In genomic region chr5:52760695-52761366, GRCh38 we compare ENCODE assay signal across 15 cellular contexts. TPM values are rescaled to one million over a fixed set of nuclear protein-coding genes. Genes with fewer than 3 reads are reported as not detected.
DNase-seq lines count a peak whose midpoint lies in the region; ATAC-seq lines count a peak whose summit lies in the region.
"Had no signal": no experiment of that assay in that cellular context is flagged by ENCODE, and none has a peak within 500 bp of the region (broad histone marks: within the 10 kb centered on the region; RNA-seq: fewer than 3 reads in every experiment).

No MANE protein-coding gene starts in this region.

- H3K4me2 ChIP-seq in GM23248 (ENCODE audit: unreplicated experiment), result no peak overlapping the region

- H3K4me3 Mint-ChIP-seq in activated T-cell treated with anti-CD3 and anti-CD28 coated beads, Interleukin-2, amount 50 U/mL, for 72 hours, result no peak overlapping the region
- no peak overlapping the region for H3K4me3 Mint-ChIP-seq in stimulated activated memory B cell treated with anti-CD40 and anti-IgM and Interleukin-4, amounts not matched to agents 10 μg/mL and 1 μg/mL and 100 μg/mL, for 72 hours
- H3K4me3 Mint-ChIP-seq: activated CD4-positive, alpha-beta T cell treated with anti-CD3 and anti-CD28 coated beads, Interleukin-2, amount 10 ng/mL, durations not matched to agents 7 days and 5 days had no signal

- no peak overlapping the region for H3K27ac Mint-ChIP-seq in activated T-cell treated with anti-CD3 and anti-CD28 coated beads, Interleukin-2, amount 50 U/mL, for 72 hours
- H3K27ac Mint-ChIP-seq in stimulated activated memory B cell treated with anti-CD40 and anti-IgM and Interleukin-4, amounts not matched to agents 10 μg/mL and 1 μg/mL and 100 μg/mL, for 72 hours, result no peak overlapping the region
- H3K27ac Mint-ChIP-seq: activated CD4-positive, alpha-beta T cell treated with anti-CD3 and anti-CD28 coated beads, Interleukin-2, amount 10 ng/mL, durations not matched to agents 7 days and 5 days had no signal

- ATAC-seq in HG02678 (IDR thresholded peaks at IDR 0.05; ENCODE audit: unreplicated experiment), result peak; percentile 57
- ATAC-seq in activated T-cell treated with anti-CD3 and anti-CD28 coated beads, Interleukin-2, amount 50 U/mL, for 72 hours (replicated peaks in 1 of 2), result peak; percentile 58 to 72
- ATAC-seq in stimulated activated memory B cell treated with anti-CD40 and anti-IgM and Interleukin-4, amounts not matched to agents 10 μg/mL and 1 μg/mL and 100 μg/mL, for 72 hours, result peak; percentile 81
- ATAC-seq: SK-N-SH treated with all-trans-retinoic acid at 6 μM for 48 hours had no signal

- peaks cover 4 to 6% of the 10 kb centered on the region in 2 donors for H3K36me3 Mint-ChIP-seq in activated T-cell treated with anti-CD3 and anti-CD28 coated beads, Interleukin-2, amount 50 U/mL, for 72 hours (ENCODE audit: insufficient read depth in 2 of 2)
- H3K36me3 Mint-ChIP-seq in stimulated activated memory B cell treated with anti-CD40 and anti-IgM and Interleukin-4, amounts not matched to agents 10 μg/mL and 1 μg/mL and 100 μg/mL, for 72 hours, result no peaks in the 10 kb centered on the region

- DNase-seq in activated T-cell treated with anti-CD3 and anti-CD28 coated beads for 24 hours (ENCODE audit: low read depth), result peak; percentile 45
- no peak for DNase-seq in activated T-cell treated with anti-CD3 and anti-CD28 coated beads for 4 hours
- DNase-seq in activated T-cell treated with anti-CD3 and anti-CD28 coated beads, Interleukin-2, amount 50 U/mL, for 72 hours, result peak; percentile 31 to 48
- no peak for DNase-seq in G401 (ENCODE audit: low spot score)
- DNase-seq in T1000 (lab: John Stamatoyannopoulos, UW), result no peak
- DNase-seq in GM23248, result no peak
- DNase-seq: activated CD4-positive, alpha-beta T cell treated with anti-CD3 and anti-CD28 coated beads, Interleukin-2, amount 10 ng/mL, durations not matched to agents 7 days and 5 days; amniotic stem cell; colonic mucosa; MM.1S; NCI-H2171 treated with DMSO at 0.1 percent for 48 hours had no signal

- H3K27me3 Mint-ChIP-seq in activated T-cell treated with anti-CD3 and anti-CD28 coated beads, Interleukin-2, amount 50 U/mL, for 72 hours (ENCODE audit: low read depth), result no peaks in the 10 kb centered on the region
- H3K27me3 Mint-ChIP-seq in stimulated activated memory B cell treated with anti-CD40 and anti-IgM and Interleukin-4, amounts not matched to agents 10 μg/mL and 1 μg/mL and 100 μg/mL, for 72 hours, result no peaks in the 10 kb centered on the region
- H3K27me3 Mint-ChIP-seq: activated CD4-positive, alpha-beta T cell treated with anti-CD3 and anti-CD28 coated beads, Interleukin-2, amount 10 ng/mL, durations not matched to agents 7 days and 5 days had no signal

- H3K9me3 ChIP-seq in GM23248 (ENCODE audit: low read depth), result no peaks in the 10 kb centered on the region
- H3K9me3 ChIP-seq: colonic mucosa, neutrophil had no signal

- no peaks in the 10 kb centered on the region for H3K27me3 ChIP-seq in GM23248 (replicated peaks; ENCODE audit: insufficient read depth)
- H3K27me3 ChIP-seq: colonic mucosa, neutrophil had no signal

- no peak overlapping the region for H3K9ac ChIP-seq in GM23248

- peaks cover 17% of the 10 kb centered on the region for H3K4me1 Mint-ChIP-seq in activated T-cell treated with anti-CD3 and anti-CD28 coated beads, Interleukin-2, amount 50 U/mL, for 72 hours (ENCODE audit: low read depth)
- peaks cover 7% of the 10 kb centered on the region for H3K4me1 Mint-ChIP-seq in stimulated activated memory B cell treated with anti-CD40 and anti-IgM and Interleukin-4, amounts not matched to agents 10 μg/mL and 1 μg/mL and 100 μg/mL, for 72 hours
- H3K4me1 Mint-ChIP-seq: activated CD4-positive, alpha-beta T cell treated with anti-CD3 and anti-CD28 coated beads, Interleukin-2, amount 10 ng/mL, durations not matched to agents 7 days and 5 days had no signal

- 74 to 82% methylated on average over 1 of the region's 1 CpG for WGBS in GM23248 (ENCODE audit: low coverage in 1 of 2, low lambda C conversion rate in 2 of 2, missing lambda C conversion rate in 2 of 2), 2 experiments

- H3K79me2 ChIP-seq in GM23248 (ENCODE audit: insufficient read depth), result no peaks in the 10 kb centered on the region

- H3F3A ChIP-seq in GM23248 (ENCODE audit: insufficient read depth), result no peaks in the 10 kb centered on the region

- no peaks in the 10 kb centered on the region for H4K20me1 ChIP-seq in GM23248 (ENCODE audit: insufficient read depth)

- H3K36me3 ChIP-seq in GM23248 (ENCODE audit: low read depth), result no peaks in the 10 kb centered on the region
- H3K36me3 ChIP-seq: colonic mucosa, neutrophil had no signal

- H3K9me2 ChIP-seq in GM23248 (ENCODE audit: insufficient read depth), result no peaks in the 10 kb centered on the region

- H3K4me1 ChIP-seq in GM23248 (ENCODE audit: insufficient read depth), result peaks cover 12% of the 10 kb centered on the region
- H3K4me1 ChIP-seq: colonic mucosa had no signal

- no peaks in the 10 kb centered on the region for H3K9me3 Mint-ChIP-seq in activated T-cell treated with anti-CD3 and anti-CD28 coated beads, Interleukin-2, amount 50 U/mL, for 72 hours
- no peaks in the 10 kb centered on the region for H3K9me3 Mint-ChIP-seq in stimulated activated memory B cell treated with anti-CD40 and anti-IgM and Interleukin-4, amounts not matched to agents 10 μg/mL and 1 μg/mL and 100 μg/mL, for 72 hours

- in situ Hi-C loops in G401 (cut with HindIII; ENCODE audit: low sequenced_read_pairs), result no loop called here
- in situ Hi-C loops in GM23248 (cut with MboI), result no loop called here

- no peak overlapping the region for H2AFZ ChIP-seq in GM23248

- H3K27ac ChIP-seq in GM23248, result no peak overlapping the region
- H3K27ac ChIP-seq: colonic mucosa, neutrophil had no signal

- no peak overlapping the region for H3K4me3 ChIP-seq in GM23248
- H3K4me3 ChIP-seq: colonic mucosa had no signal

RNA-seq across cellular contexts. Expression of gene ITGA1, which starts 26.9 kb away (rescaled TPM):
- 1 to 10 TPM; 4.7 to 5.6 TPM for total RNA-seq in activated T-cell treated with anti-CD3 and anti-CD28 coated beads, Interleukin-2, amount 50 U/mL, for 72 hours
- total RNA-seq in G401 (2014; rRNA removed; shearing (Covaris generic)), result not detected in 2 replicates
- 18.4 and 18.6 TPM in 2 replicates for total RNA-seq in GM23248 (2014; rRNA removed; shearing (Covaris generic))
- polyA plus RNA-seq in GM23248 (2016; fragmentation: Nextera tagmentation; extraction: Ambion mirVana), result 8.1 and 8.9 TPM in 2 replicates

RNA-seq across cellular contexts. Expression of gene PELO, which starts 26.9 kb away (rescaled TPM):
- total RNA-seq in activated T-cell treated with anti-CD3 and anti-CD28 coated beads, Interleukin-2, amount 50 U/mL, for 72 hours, result 10 to 100 TPM; 16.6 to 17.5 TPM
- 17.1 and 17.4 TPM in 2 replicates for total RNA-seq in G401 (2014; rRNA removed; shearing (Covaris generic))
- 20.4 and 24.4 TPM in 2 replicates for total RNA-seq in GM23248 (2014; rRNA removed; shearing (Covaris generic))
- polyA plus RNA-seq in GM23248 (2016; fragmentation: Nextera tagmentation; extraction: Ambion mirVana), result 25.0 and 25.2 TPM in 2 replicates

Comparison
In these comparisons a context has a peak if more than half of its experiments do, and no peak if none do; other contexts are left out.
1. DNase-seq: peak in activated T-cell treated with anti-CD3 and anti-CD28 coated beads for 24 hours (single experiment) and activated T-cell treated with anti-CD3 and anti-CD28 coated beads, Interleukin-2, amount 50 U/mL, for 72 hours (2 of 2); none in activated T-cell treated with anti-CD3 and anti-CD28 coated beads for 4 hours (single experiment), G401 (single experiment), T1000 (single experiment) and GM23248 (single experiment).
2. Peak in every context shown above with its lines, with median percentiles within 50 percentile points of each other: ATAC-seq.